In genomic region chr16:87312008-87312407, GRCh38 we compare ENCODE assay signal across 9 cellular contexts.
"Had no signal": no experiment of that assay in that cellular context is flagged by ENCODE, and none has a peak within 500 bp of the region (broad histone marks: within the 10 kb centered on the region; RNA-seq: fewer than 3 reads in every experiment).

No MANE protein-coding gene starts in this region.

- H3K4me1 ChIP-seq: HAP-1 had no signal

- H3K4me3 Mint-ChIP-seq: HFFc6, IgD-negative memory B cell had no signal

- H3K27me3 Mint-ChIP-seq: IgD-negative memory B cell had no signal

- DNase-seq: GM23248, GOT3, H7, HFFc6 had no signal

- ATAC-seq: HCT116, HepG2 had no signal

- H3K4me3 ChIP-seq: GM23248, HAP-1 had no signal

- H3K27ac Mint-ChIP-seq: HFFc6, IgD-negative memory B cell had no signal

- H3K36me3 Mint-ChIP-seq: IgD-negative memory B cell had no signal

- H3K27ac ChIP-seq: GM23248, HL-60 had no signal

- H3K9me3 ChIP-seq: HAP-1 had no signal
